18 cellular contexts compared by ENCODE assay signal in genomic region chr16:67703626-67704025, GRCh38. TPM values are rescaled to one million over a fixed set of nuclear protein-coding genes. Genes with fewer than 3 reads are reported as not detected.
DNase-seq lines count a peak whose midpoint lies in the region; ATAC-seq and TF ChIP-seq lines count a peak whose summit lies in the region.
"Had no signal": no experiment of that assay in that cellular context is flagged by ENCODE, and none has a peak within 500 bp of the region (broad histone marks: within the 10 kb centered on the region; RNA-seq: fewer than 3 reads in every experiment).

No MANE protein-coding gene starts in this region.

- peak overlapping the region; percentile 29 for H3K4me3 Mint-ChIP-seq in activated CD4-positive, alpha-beta T cell treated with anti-CD3 and anti-CD28 coated beads, Interleukin-2, amount 10 ng/mL, durations not matched to agents 24 days and 14 days
- no peak overlapping the region for H3K4me3 Mint-ChIP-seq in activated naive CD8-positive, alpha-beta T cell treated with anti-CD3 and anti-CD28 coated beads for 36 hours
- H3K4me3 Mint-ChIP-seq: stimulated activated memory B cell treated with anti-CD40 and anti-IgM and Interleukin-4, amounts not matched to agents 10 μg/mL and 1 μg/mL and 100 μg/mL, for 72 hours had no signal

- intact Hi-C loops in activated CD4-positive, alpha-beta T cell treated with anti-CD3 and anti-CD28 coated beads, Interleukin-2, amount 10 ng/mL, durations not matched to agents 24 days and 14 days (cut with micrococcal nuclease): no loop called here
- intact Hi-C loops in thyroid gland (cut with DNase I): no loop called here

- H3K27ac Mint-ChIP-seq in activated CD4-positive, alpha-beta T cell treated with anti-CD3 and anti-CD28 coated beads, Interleukin-2, amount 10 ng/mL, durations not matched to agents 24 days and 14 days: peak overlapping the region; percentile 75
- H3K27ac Mint-ChIP-seq in activated naive CD8-positive, alpha-beta T cell treated with anti-CD3 and anti-CD28 coated beads for 36 hours: peak overlapping the region; percentile 40
- H3K27ac Mint-ChIP-seq: stimulated activated memory B cell treated with anti-CD40 and anti-IgM and Interleukin-4, amounts not matched to agents 10 μg/mL and 1 μg/mL and 100 μg/mL, for 72 hours had no signal

- H3K27me3 Mint-ChIP-seq in activated CD4-positive, alpha-beta T cell treated with anti-CD3 and anti-CD28 coated beads, Interleukin-2, amount 10 ng/mL, durations not matched to agents 24 days and 14 days: no peaks in the 10 kb centered on the region
- no peaks in the 10 kb centered on the region for H3K27me3 Mint-ChIP-seq in activated naive CD8-positive, alpha-beta T cell treated with anti-CD3 and anti-CD28 coated beads for 36 hours
- H3K27me3 Mint-ChIP-seq: stimulated activated memory B cell treated with anti-CD40 and anti-IgM and Interleukin-4, amounts not matched to agents 10 μg/mL and 1 μg/mL and 100 μg/mL, for 72 hours had no signal

- H3K4me1 ChIP-seq in HEK293 (ENCODE audit: control insufficient read depth, insufficient read depth, low read length): peaks cover 4% of the 10 kb centered on the region; the same call in 1 of the 2 replicates
- H3K4me1 ChIP-seq in neutrophil (ENCODE audit: control insufficient read depth in 1 of 2, insufficient read depth in 1 of 2, low read depth in 1 of 2, low read length in 1 of 2): peaks cover 10 to 13% of the 10 kb centered on the region in 2 experiments
- no peaks in the 10 kb centered on the region for H3K4me1 ChIP-seq in thyroid gland
- H3K4me1 ChIP-seq: A549 had no signal

- H3K4me3 ChIP-seq in HEK293 (ENCODE audit: low read depth, low read length) (no peak overlapping the region), neutrophil (ENCODE audit: low read depth in 1 of 2, low read length in 1 of 2) (no peak overlapping the region), thyroid gland (replicated peaks in 1 of 3) (no peak overlapping the region)
- H3K4me3 ChIP-seq: A549, upper lobe of left lung had no signal

- no peaks in the 10 kb centered on the region for H3K9me3 ChIP-seq in HEK293 (ENCODE audit: control insufficient read depth, insufficient read depth, low read depth, low read length)
- no peaks in the 10 kb centered on the region for H3K9me3 ChIP-seq in neutrophil
- H3K9me3 ChIP-seq in thyroid gland: no peaks in the 10 kb centered on the region

- CTCF ChIA-PET in HEK293 (lab: Yijun Ruan, JAX): no interaction called here

- TF ChIP-seq CTCF in HEK293 (tag by site-specific recombination; IDR thresholded peaks at IDR 0.05): no peak
- TF ChIP-seq CTCF in neutrophil (IDR thresholded peaks at IDR 0.05): no peak
- TF ChIP-seq CTCF in thyroid gland (IDR thresholded peaks at IDR 0.05): no peak

- no peak for ATAC-seq in HG02571 (IDR thresholded peaks at IDR 0.05; ENCODE audit: unreplicated experiment)
- ATAC-seq: A549; stimulated activated memory B cell treated with anti-CD40 and anti-IgM and Interleukin-4, amounts not matched to agents 10 μg/mL and 1 μg/mL and 100 μg/mL, for 72 hours had no signal

- H3K27me3 ChIP-seq in neutrophil (no peaks in the 10 kb centered on the region), thyroid gland (no peaks in the 10 kb centered on the region)
- H3K27me3 ChIP-seq: upper lobe of left lung had no signal

- no peak for TF ChIP-seq POLR2A in thyroid gland (IDR thresholded peaks at IDR 0.05)

- no peaks in the 10 kb centered on the region; a peak in 1 of 3 replicates for H3K36me3 ChIP-seq in HEK293 (ENCODE audit: control insufficient read depth in 2 of 2, insufficient read depth in 1 of 2, low read length in 2 of 2)
- H3K36me3 ChIP-seq in neutrophil: no peaks in the 10 kb centered on the region
- H3K36me3 ChIP-seq in thyroid gland: no peaks in the 10 kb centered on the region

- WGBS in thyroid gland, 2 donors: 86 to 93% methylated on average over 2 of the region's 2 CpGs

- POLR2A ChIA-PET in HEK293 (lab: Yijun Ruan, JAX): no interaction called here

- H3K27ac ChIP-seq in HEK293 (ENCODE audit: extremely low read depth, low read depth, low read length): no peak overlapping the region
- H3K27ac ChIP-seq in neutrophil: peak overlapping the region; percentile 51
- H3K27ac ChIP-seq in thyroid gland: no peak overlapping the region
- H3K27ac ChIP-seq: A549, upper lobe of left lung had no signal

- no peaks in the 10 kb centered on the region for H3K9me3 Mint-ChIP-seq in activated CD4-positive, alpha-beta T cell treated with anti-CD3 and anti-CD28 coated beads, Interleukin-2, amount 10 ng/mL, durations not matched to agents 24 days and 14 days
- peaks cover 1% of the 10 kb centered on the region for H3K9me3 Mint-ChIP-seq in activated naive CD8-positive, alpha-beta T cell treated with anti-CD3 and anti-CD28 coated beads for 36 hours
- H3K9me3 Mint-ChIP-seq: stimulated activated memory B cell treated with anti-CD40 and anti-IgM and Interleukin-4, amounts not matched to agents 10 μg/mL and 1 μg/mL and 100 μg/mL, for 72 hours had no signal

- peaks cover 19% of the 10 kb centered on the region for H3K4me1 Mint-ChIP-seq in activated CD4-positive, alpha-beta T cell treated with anti-CD3 and anti-CD28 coated beads, Interleukin-2, amount 10 ng/mL, durations not matched to agents 24 days and 14 days
- peaks cover 14% of the 10 kb centered on the region for H3K4me1 Mint-ChIP-seq in activated naive CD8-positive, alpha-beta T cell treated with anti-CD3 and anti-CD28 coated beads for 36 hours

- DNase-seq in activated CD4-positive, alpha-beta T cell treated with anti-CD3 and anti-CD28 coated beads, Interleukin-2, amount 10 ng/mL, durations not matched to agents 24 days and 14 days: peak; percentile 72
- no peak for DNase-seq in activated CD4-positive, alpha-beta T cell treated with anti-CD3 and anti-CD28 coated beads for 4 hours
- no peak for DNase-seq in activated naive CD8-positive, alpha-beta T cell treated with anti-CD3 and anti-CD28 coated beads for 36 hours
- DNase-seq in thyroid gland (no peak), NCI-H69 (lab: John Stamatoyannopoulos, UW) (no peak)
- DNase-seq: C1 segment of cervical spinal cord; DMS53; NCI-H1436; NCI-H2171 treated with DMSO at 0.1 percent for 48 hours; NCI-H748 treated with DMSO at 0.1 percent for 48 hours; SHP77 treated with DMSO at 0.1 percent for 48 hours; stimulated activated CD4-positive, alpha-beta T cell treated with anti-CD3 and anti-CD28 coated beads, Interleukin-12 subunit alpha, Interleukin-12 subunit beta, amount 100 ng/mL, for 4 hours; upper lobe of left lung had no signal

- H3K36me3 Mint-ChIP-seq in activated CD4-positive, alpha-beta T cell treated with anti-CD3 and anti-CD28 coated beads, Interleukin-2, amount 10 ng/mL, durations not matched to agents 24 days and 14 days (ENCODE audit: low read depth): peaks cover 5% of the 10 kb centered on the region
- H3K36me3 Mint-ChIP-seq in activated naive CD8-positive, alpha-beta T cell treated with anti-CD3 and anti-CD28 coated beads for 36 hours: peaks cover 1% of the 10 kb centered on the region

TF ChIP-seq in HEK293, 187 proteins besides CTCF, POLR2A, EP300 and RAD21:
- TF ChIP-seq ZBTB17 (tag by site-specific recombination; IDR thresholded peaks at IDR 0.05) (0 out of 2 replicates have a peak, but pooled peaks have one; percentile 13), ZFHX2 (tag by site-specific recombination; conservative IDR thresholded peaks at IDR 0.05) (no peak)

RNA-seq across cellular contexts. Expression of gene GFOD2, which starts 15.5 kb away (rescaled TPM):
- total RNA-seq in activated CD4-positive, alpha-beta T cell treated with anti-CD3 and anti-CD28 coated beads, Interleukin-2, amount 10 ng/mL, durations not matched to agents 24 days and 14 days: 16.2 and 18.3 TPM in 2 replicates
- 10 to 100 TPM; 13.1 to 14.0 TPM for total RNA-seq in activated naive CD8-positive, alpha-beta T cell treated with anti-CD3 and anti-CD28 coated beads for 36 hours
- 10 to 100 TPM; 10.9 to 27.5 (median 23.7) TPM for total RNA-seq in thyroid gland

RNA-seq across cellular contexts. Expression of gene C16orf86, which starts 37.0 kb away (rescaled TPM):
- total RNA-seq in activated CD4-positive, alpha-beta T cell treated with anti-CD3 and anti-CD28 coated beads, Interleukin-2, amount 10 ng/mL, durations not matched to agents 24 days and 14 days: 0.68 and 1.5 TPM in 2 replicates
- total RNA-seq in activated naive CD8-positive, alpha-beta T cell treated with anti-CD3 and anti-CD28 coated beads for 36 hours: 1 to 10 TPM; 1.3 to 1.8 TPM
- 10 to 100 TPM in 1 of 4 donors, 1 to 10 TPM in 3; 3.9 to 10.7 (median 6.9) TPM for total RNA-seq in thyroid gland

RNA-seq across cellular contexts. Expression of gene ENKD1, which starts 37.1 kb away (rescaled TPM):
- total RNA-seq in activated CD4-positive, alpha-beta T cell treated with anti-CD3 and anti-CD28 coated beads, Interleukin-2, amount 10 ng/mL, durations not matched to agents 24 days and 14 days: 12.7 and 13.8 TPM in 2 replicates
- 10 to 100 TPM in 1 of 2 experiments, 1 to 10 TPM in 1; 9.3 to 10.7 TPM for total RNA-seq in activated naive CD8-positive, alpha-beta T cell treated with anti-CD3 and anti-CD28 coated beads for 36 hours
- total RNA-seq in thyroid gland: 10 to 100 TPM; 14.2 to 33.2 (median 21.9) TPM

RNA-seq across cellular contexts. Expression of gene PARD6A, which starts 42.9 kb away (rescaled TPM):
- total RNA-seq in activated CD4-positive, alpha-beta T cell treated with anti-CD3 and anti-CD28 coated beads, Interleukin-2, amount 10 ng/mL, durations not matched to agents 24 days and 14 days: 13.5 and 14.0 TPM in 2 replicates
- 1 to 10 TPM; 7.8 to 9.4 TPM for total RNA-seq in activated naive CD8-positive, alpha-beta T cell treated with anti-CD3 and anti-CD28 coated beads for 36 hours
- 1 to 10 TPM; 2.5 to 8.8 (median 5.0) TPM for total RNA-seq in thyroid gland

RNA-seq across cellular contexts. Expression of gene ACD, which starts 43.6 kb away (rescaled TPM):
- 54.0 and 55.1 TPM in 2 replicates for total RNA-seq in activated CD4-positive, alpha-beta T cell treated with anti-CD3 and anti-CD28 coated beads, Interleukin-2, amount 10 ng/mL, durations not matched to agents 24 days and 14 days
- 10 to 100 TPM; 48.0 to 50.3 TPM for total RNA-seq in activated naive CD8-positive, alpha-beta T cell treated with anti-CD3 and anti-CD28 coated beads for 36 hours
- total RNA-seq in thyroid gland: 10 to 100 TPM in 3 of 4 donors, 1 to 10 TPM in 1; 9.3 to 28.7 (median 21.5) TPM
